Comparison of ENCODE assay signal across 7 cellular contexts in the genomic region with DNA sequence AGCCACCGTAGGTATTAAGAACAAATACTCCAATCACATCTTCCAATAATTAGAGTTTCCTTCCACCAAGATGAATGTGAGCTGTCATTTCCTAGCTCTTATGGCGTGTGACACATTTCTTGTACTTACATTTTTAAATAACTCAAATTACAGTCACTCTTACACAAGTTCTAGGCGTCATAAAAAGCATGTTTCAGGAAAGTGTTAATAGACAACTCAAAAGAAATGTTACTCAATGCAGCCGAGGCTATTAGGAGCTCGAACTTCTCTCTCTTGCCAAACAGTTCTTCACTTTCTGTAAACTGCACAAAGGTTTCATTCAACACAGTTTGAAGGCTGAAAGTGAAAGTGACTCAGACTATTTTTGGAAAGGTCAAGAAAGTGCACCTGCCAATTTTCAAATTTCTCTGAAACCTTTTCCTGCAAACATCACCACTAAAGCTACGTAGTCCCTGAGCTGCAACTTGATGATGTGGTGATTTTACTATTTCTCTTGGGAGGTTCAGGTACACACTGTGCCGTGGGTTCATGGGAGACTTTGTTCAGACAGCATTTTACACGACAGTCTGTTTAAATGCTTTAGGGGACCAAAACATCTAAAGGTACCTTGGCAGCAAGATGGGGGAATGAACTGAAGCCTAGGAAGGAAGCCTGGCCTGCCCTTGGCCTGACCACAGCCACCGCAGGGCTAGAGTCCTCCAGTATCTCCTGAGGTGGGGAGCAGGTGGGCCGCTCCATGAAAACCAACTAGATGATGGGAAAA.
A peak's percentile ranks its signal among the peaks of the same experiment; 100 is the strongest.
DNase-seq lines count a peak whose midpoint lies in the region; ATAC-seq and TF ChIP-seq lines count a peak whose summit lies in the region.

No MANE protein-coding gene starts in this region.

- no CpG with 5 or more reads among the region's 10 CpGs for WGBS in trophoblast cell (ENCODE audit: extremely low coverage, insufficient coverage, insufficient read length)

- no peak overlapping the region for H4K12ac ChIP-seq in trophoblast cell (ENCODE audit: low read depth, low read length)

- H3K18ac ChIP-seq in trophoblast cell (ENCODE audit: low read length) = no peak overlapping the region

- intact Hi-C loops in posterior vena cava (cut with DNase I) = no loop called here

- no peaks in the 10 kb centered on the region for H3K27me3 ChIP-seq in trophoblast cell (ENCODE audit: insufficient read depth, low read length)

- peaks cover 0 to 2% of the 10 kb centered on the region in 2 experiments for H3K36me3 ChIP-seq in trophoblast cell (ENCODE audit: control insufficient read depth in 1 of 2, insufficient read depth in 2 of 2, low read length in 2 of 2)

- no peak overlapping the region for H3K4ac ChIP-seq in trophoblast cell (ENCODE audit: low read depth, low read length)

- H3K9ac ChIP-seq in trophoblast cell (ENCODE audit: low read length) = no peak overlapping the region

- no peak overlapping the region for H4K8ac ChIP-seq in trophoblast cell (ENCODE audit: low read depth, low read length)

- H3K4me1 ChIP-seq in trophoblast cell (ENCODE audit: control insufficient read depth in 1 of 2, insufficient read depth in 2 of 2, low read length in 2 of 2) = peaks cover 2 to 3% of the 10 kb centered on the region in 2 experiments

- no peak overlapping the region for H3K27ac ChIP-seq in trophoblast cell (ENCODE audit: low read depth, low read length)

- no peak overlapping the region for H4K91ac ChIP-seq in trophoblast cell (ENCODE audit: low read depth, low read length)

- ATAC-seq in GM18873 (IDR thresholded peaks at IDR 0.05; ENCODE audit: low FRiP score, unreplicated experiment) (peak; percentile 68), HG02852 (IDR thresholded peaks at IDR 0.05; ENCODE audit: unreplicated experiment) (peak; percentile 86)

- H2BK5ac ChIP-seq in trophoblast cell (ENCODE audit: low read depth, low read length, poor library complexity) = no peak overlapping the region

- H2BK12ac ChIP-seq in trophoblast cell (ENCODE audit: low read length) = no peak overlapping the region

- no peaks in the 10 kb centered on the region for H3K79me2 ChIP-seq in trophoblast cell (ENCODE audit: control insufficient read depth, insufficient read depth, low read length, poor library complexity)

- H3K23ac ChIP-seq in trophoblast cell (ENCODE audit: low read length) = no peak overlapping the region

- H3K79me1 ChIP-seq in trophoblast cell (ENCODE audit: low read length) = no peaks in the 10 kb centered on the region

- no peak overlapping the region for H3K4me2 ChIP-seq in trophoblast cell (ENCODE audit: low read length)

- H3K14ac ChIP-seq in trophoblast cell (ENCODE audit: low read length) = no peak overlapping the region

- H2BK120ac ChIP-seq in trophoblast cell (ENCODE audit: insufficient read depth, low read length, poor library complexity) = no peak overlapping the region

- DNase-seq in OCI-M1 (lab: John Stamatoyannopoulos, UW) (peak; percentile 79), epithelial cell of esophagus (ENCODE audit: low read depth) (peak; percentile 37), trophoblast cell (peak; percentile 26 to 74), posterior vena cava (ENCODE audit: low spot score) (no peak)
- DNase-seq in activated CD4-positive, CD25-positive, alpha-beta regulatory T cell treated with anti-CD3 and anti-CD28 coated beads, Interleukin-2, amount 50 U/mL, for 72 hours = no peak

- TF ChIP-seq CTCF in epithelial cell of esophagus (IDR thresholded peaks at IDR 0.05; ENCODE audit: insufficient read depth, low read depth, low read length, missing control alignments) = no peak

- H3K4me3 ChIP-seq in epithelial cell of esophagus (ENCODE audit: low read length) (no peak overlapping the region), trophoblast cell (ENCODE audit: low read depth, low read length) (no peak overlapping the region)

- H3K9me3 ChIP-seq in trophoblast cell (ENCODE audit: insufficient read depth, low read depth, low read length) = no peaks in the 10 kb centered on the region

- no peak overlapping the region for H2AFZ ChIP-seq in trophoblast cell (ENCODE audit: insufficient read depth, low read length, poor library complexity)

- no peak overlapping the region for H2AK5ac ChIP-seq in trophoblast cell (ENCODE audit: low read length)

Comparison
In these comparisons a context has a peak if more than half of its experiments do, and no peak if none do; other contexts are left out.
1. DNase-seq: peak in OCI-M1 (single experiment), epithelial cell of esophagus (single experiment) and trophoblast cell (2 of 2); none in posterior vena cava (single experiment) and activated CD4-positive, CD25-positive, alpha-beta regulatory T cell treated with anti-CD3 and anti-CD28 coated beads, Interleukin-2, amount 50 U/mL, for 72 hours (single experiment).